ENCODE assay signal across 35 cellular contexts in genomic region chr2:46435353-46435752, GRCh38. TPM values are rescaled to one million over a fixed set of nuclear protein-coding genes. Genes with fewer than 3 reads are reported as not detected.
DNase-seq lines count a peak whose midpoint lies in the region; ATAC-seq, FAIRE-seq and TF ChIP-seq lines count a peak whose summit lies in the region.
"Had no signal": no experiment of that assay in that cellular context is flagged by ENCODE, and none has a peak within 500 bp of the region (broad histone marks: within the 10 kb centered on the region; RNA-seq: fewer than 3 reads in every experiment).

No MANE protein-coding gene starts in this region.

- dilution Hi-C loops in keratinocyte (cut with MboI; ENCODE audit: extremely low pct_ligation_motif_present, low sequenced_read_pairs): no loop called here

- no peaks in the 10 kb centered on the region for H3K9me3 Mint-ChIP-seq in stimulated activated naive CD8-positive, alpha-beta T cell treated with anti-CD3 and anti-CD28 coated beads, Interleukin-15, Interleukin-2, amounts not matched to agents 100 ng/mL and 50 ng/mL, for 24 hours
- no peaks in the 10 kb centered on the region for H3K9me3 Mint-ChIP-seq in stimulated activated naive CD8-positive, alpha-beta T cell treated with anti-CD3 and anti-CD28 coated beads, Interleukin-15, amount 100 ng/mL, for 72 hours
- H3K9me3 Mint-ChIP-seq in astrocyte (ENCODE audit: unreplicated experiment): no peaks in the 10 kb centered on the region
- H3K9me3 Mint-ChIP-seq: activated CD8-positive, alpha-beta T cell treated with anti-CD3 and anti-CD28 coated beads for 36 hours; CD4-positive, alpha-beta memory T cell had no signal

- no peaks in the 10 kb centered on the region for H3K36me3 Mint-ChIP-seq in stimulated activated naive CD8-positive, alpha-beta T cell treated with anti-CD3 and anti-CD28 coated beads, Interleukin-15, Interleukin-2, amounts not matched to agents 100 ng/mL and 50 ng/mL, for 24 hours (ENCODE audit: low read depth)
- no peaks in the 10 kb centered on the region for H3K36me3 Mint-ChIP-seq in astrocyte (ENCODE audit: low read depth, unreplicated experiment)
- H3K36me3 Mint-ChIP-seq: CD4-positive, alpha-beta memory T cell; naive B cell had no signal

- FAIRE-seq in astrocyte (lab: Jason Lieb, UNC) (no peak), keratinocyte (lab: Jason Lieb, UNC) (no peak)
- FAIRE-seq: A204.1 had no signal

- no peak overlapping the region for H3K9ac ChIP-seq in astrocyte (ENCODE audit: low read length)
- no peak overlapping the region for H3K9ac ChIP-seq in keratinocyte (ENCODE audit: control insufficient read depth, extremely low read depth, insufficient read depth, low read length)

- no peak overlapping the region for H3K4me3 ChIP-seq in astrocyte (ENCODE audit: insufficient read depth, low read depth, low read length)
- H3K4me3 ChIP-seq in keratinocyte (ENCODE audit: control insufficient read depth in 2 of 3, extremely low read depth in 1 of 3, insufficient read depth in 2 of 3, low read depth in 1 of 3, low read length in 3 of 3): no peak overlapping the region
- H3K4me3 ChIP-seq: ascending aorta, gastroesophageal sphincter, skin epidermis, stomach, thyroid gland had no signal

- H3K4me1 Mint-ChIP-seq in stimulated activated naive CD8-positive, alpha-beta T cell treated with anti-CD3 and anti-CD28 coated beads, Interleukin-15, Interleukin-2, amounts not matched to agents 100 ng/mL and 50 ng/mL, for 24 hours (ENCODE audit: low read depth): peaks cover 62% of the 10 kb centered on the region
- peaks cover 43% of the 10 kb centered on the region for H3K4me1 Mint-ChIP-seq in stimulated activated naive CD8-positive, alpha-beta T cell treated with anti-CD3 and anti-CD28 coated beads, Interleukin-15, amount 100 ng/mL, for 72 hours
- H3K4me1 Mint-ChIP-seq in astrocyte (ENCODE audit: low read depth, unreplicated experiment): peaks cover 39% of the 10 kb centered on the region

- peak overlapping the region; percentile 16 for H3K27ac ChIP-seq in astrocyte (ENCODE audit: low read depth, low read length)
- H3K27ac ChIP-seq in keratinocyte (ENCODE audit: control insufficient read depth, insufficient read depth, low read length): no peak overlapping the region
- H3K27ac ChIP-seq: ascending aorta, gastroesophageal sphincter, stomach, thyroid gland had no signal

- H3K9me3 ChIP-seq in astrocyte (ENCODE audit: insufficient read depth, low read depth, low read length): no peaks in the 10 kb centered on the region
- no peaks in the 10 kb centered on the region for H3K9me3 ChIP-seq in keratinocyte (ENCODE audit: control insufficient read depth, low read depth, low read length)
- H3K9me3 ChIP-seq: ascending aorta, gastroesophageal sphincter, stomach, thyroid gland had no signal

- peak overlapping the region; percentile 43 for H3K4me2 ChIP-seq in astrocyte (ENCODE audit: low read length)
- peak overlapping the region; percentile 50 for H3K4me2 ChIP-seq in keratinocyte (ENCODE audit: control insufficient read depth, extremely low read depth, insufficient read depth, low read depth, low read length)

- no peaks in the 10 kb centered on the region for H3K27me3 Mint-ChIP-seq in stimulated activated naive CD8-positive, alpha-beta T cell treated with anti-CD3 and anti-CD28 coated beads, Interleukin-15, Interleukin-2, amounts not matched to agents 100 ng/mL and 50 ng/mL, for 24 hours
- H3K27me3 Mint-ChIP-seq in stimulated activated naive CD8-positive, alpha-beta T cell treated with anti-CD3 and anti-CD28 coated beads, Interleukin-15, amount 100 ng/mL, for 72 hours: no peaks in the 10 kb centered on the region
- H3K27me3 Mint-ChIP-seq in astrocyte (ENCODE audit: low read depth, unreplicated experiment): peaks cover 4% of the 10 kb centered on the region
- H3K27me3 Mint-ChIP-seq: activated CD8-positive, alpha-beta T cell treated with anti-CD3 and anti-CD28 coated beads for 36 hours; CD4-positive, alpha-beta memory T cell had no signal

- peak overlapping the region; percentile 4 for H3K27ac Mint-ChIP-seq in stimulated activated naive CD8-positive, alpha-beta T cell treated with anti-CD3 and anti-CD28 coated beads, Interleukin-15, Interleukin-2, amounts not matched to agents 100 ng/mL and 50 ng/mL, for 24 hours
- H3K27ac Mint-ChIP-seq in stimulated activated naive CD8-positive, alpha-beta T cell treated with anti-CD3 and anti-CD28 coated beads, Interleukin-15, amount 100 ng/mL, for 72 hours: no peak overlapping the region
- peak overlapping the region; percentile 84 for H3K27ac Mint-ChIP-seq in astrocyte (ENCODE audit: unreplicated experiment)
- H3K27ac Mint-ChIP-seq: activated CD8-positive, alpha-beta T cell treated with anti-CD3 and anti-CD28 coated beads for 36 hours; activated naive CD8-positive, alpha-beta T cell treated with anti-CD3 and anti-CD28 coated beads, Interleukin-2, amount 10 ng/mL, durations not matched to agents 7 days and 5 days; CD4-positive, alpha-beta memory T cell had no signal

- H3K36me3 ChIP-seq in astrocyte (ENCODE audit: insufficient read depth, low read length) (no peaks in the 10 kb centered on the region), keratinocyte (ENCODE audit: control insufficient read depth in 2 of 2, extremely low read depth in 1 of 2, insufficient read depth in 2 of 2, low read length in 2 of 2) (no peaks in the 10 kb centered on the region)
- H3K36me3 ChIP-seq: ascending aorta, gastroesophageal sphincter, stomach, thyroid gland had no signal

- no peak for DNase-seq in stimulated activated naive CD8-positive, alpha-beta T cell treated with anti-CD3 and anti-CD28 coated beads, Interleukin-15, amount 100 ng/mL, for 72 hours
- DNase-seq in astrocyte (ENCODE audit: low read depth) (no peak), keratinocyte (ENCODE audit: low read depth, low spot score) (no peak), cerebellar nuclear complex (lab: John Stamatoyannopoulos, UW) (no peak), SK-N-DZ (ENCODE audit: low spot score) (no peak)
- DNase-seq: activated CD4-positive, CD25-positive, alpha-beta regulatory T cell treated with anti-CD3 and anti-CD28 coated beads, Interleukin-2, amount 50 U/mL, for 72 hours; activated CD8-positive, alpha-beta T cell treated with anti-CD3 and anti-CD28 coated beads for 36 hours; activated effector memory CD4-positive, alpha-beta T cell treated with Interleukin-2 at 50 U/mL for 16 hours; activated naive CD8-positive, alpha-beta T cell treated with anti-CD3 and anti-CD28 coated beads, Interleukin-2, amount 10 ng/mL, durations not matched to agents 7 days and 5 days; AML-193; CD4-positive, alpha-beta memory T cell; central memory CD4-positive, alpha-beta T cell; DMS153; H7; hippocampal formation; Karpas-422; naive B cell; NCI-H1092 treated with DMSO at 0.1 percent for 48 hours; NCI-H2029; NCI-H2227 treated with DMSO at 0.1 percent for 48 hours; nucleus accumbens; stomach; T-helper 1 cell; thyroid gland had no signal

- no peaks in the 10 kb centered on the region for H3K9me1 ChIP-seq in keratinocyte (ENCODE audit: control insufficient read depth, extremely low read depth, insufficient read depth, low read length)

- H3K79me2 ChIP-seq in astrocyte (ENCODE audit: insufficient read depth, low read length) (no peaks in the 10 kb centered on the region), keratinocyte (ENCODE audit: control insufficient read depth, insufficient read depth, low read length) (no peaks in the 10 kb centered on the region)

- H4K20me1 ChIP-seq in astrocyte (ENCODE audit: insufficient read depth, low read length) (no peaks in the 10 kb centered on the region), keratinocyte (ENCODE audit: control insufficient read depth, extremely low read depth, insufficient read depth, low read length) (no peaks in the 10 kb centered on the region)

- ATAC-seq in stimulated activated naive CD8-positive, alpha-beta T cell treated with anti-CD3 and anti-CD28 coated beads, Interleukin-15, amount 100 ng/mL, for 72 hours: no peak
- ATAC-seq in HG03045 (IDR thresholded peaks at IDR 0.05; ENCODE audit: unreplicated experiment) (no peak), GM21737 (IDR thresholded peaks at IDR 0.05; ENCODE audit: unreplicated experiment) (no peak)
- ATAC-seq: activated CD8-positive, alpha-beta T cell treated with anti-CD3 and anti-CD28 coated beads for 36 hours; gastroesophageal sphincter; left lobe of liver had no signal

- no peak for TF ChIP-seq CTCF in astrocyte (IDR thresholded peaks at IDR 0.05; ENCODE audit: insufficient read depth, low read depth, low read length)
- no peak for TF ChIP-seq CTCF in keratinocyte (optimal IDR thresholded peaks at IDR 0.05 in 1 of 3, IDR thresholded peaks at IDR 0.05 in 1 of 3, conservative IDR thresholded peaks at IDR 0.05 in 1 of 3; ENCODE audit: extremely low read depth in 1 of 3, insufficient read depth in 2 of 3, low read length in 3 of 3)

- H2AFZ ChIP-seq in astrocyte (ENCODE audit: low read depth, low read length) (no peak overlapping the region), keratinocyte (ENCODE audit: control insufficient read depth, low read length) (peak overlapping the region; percentile 6)

- no peak overlapping the region for H3K4me3 Mint-ChIP-seq in stimulated activated naive CD8-positive, alpha-beta T cell treated with anti-CD3 and anti-CD28 coated beads, Interleukin-15, Interleukin-2, amounts not matched to agents 100 ng/mL and 50 ng/mL, for 24 hours
- H3K4me3 Mint-ChIP-seq in stimulated activated naive CD8-positive, alpha-beta T cell treated with anti-CD3 and anti-CD28 coated beads, Interleukin-15, amount 100 ng/mL, for 72 hours: no peak overlapping the region
- no peak overlapping the region for H3K4me3 Mint-ChIP-seq in astrocyte (ENCODE audit: unreplicated experiment)
- H3K4me3 Mint-ChIP-seq: activated CD8-positive, alpha-beta T cell treated with anti-CD3 and anti-CD28 coated beads for 36 hours; activated naive CD8-positive, alpha-beta T cell treated with anti-CD3 and anti-CD28 coated beads, Interleukin-2, amount 10 ng/mL, durations not matched to agents 7 days and 5 days; naive B cell had no signal

- H3K27me3 ChIP-seq in astrocyte (ENCODE audit: insufficient read depth, low read length): no peaks in the 10 kb centered on the region
- no peaks in the 10 kb centered on the region for H3K27me3 ChIP-seq in keratinocyte (ENCODE audit: control insufficient read depth, extremely low read depth, insufficient read depth, low read length)
- H3K27me3 ChIP-seq: ascending aorta, gastroesophageal sphincter, stomach, thyroid gland had no signal

- peaks cover 13% of the 10 kb centered on the region for H3K4me1 ChIP-seq in astrocyte (ENCODE audit: insufficient read depth, low read length)
- H3K4me1 ChIP-seq in keratinocyte (ENCODE audit: control insufficient read depth, extremely low read depth, insufficient read depth, low read length): peaks cover 14% of the 10 kb centered on the region
- H3K4me1 ChIP-seq: ascending aorta, gastroesophageal sphincter, stomach had no signal

RNA-seq across cellular contexts. Expression of gene TMEM247, which starts 44.0 kb away (rescaled TPM):
- total RNA-seq in astrocyte: not detected in 2 replicates
- not detected in 3 replicates for polyA plus RNA-seq in keratinocyte
- polyA plus RNA-seq in keratinocyte (2011; ENCODE audit: low read depth): not detected
- polyA plus RNA-seq in keratinocyte (2011; cell fraction: cytosol; rRNA removed): not detected in 2 replicates
- not detected in 2 replicates for polyA plus RNA-seq in keratinocyte (2011; cell fraction: nucleus; rRNA removed)
- not detected in 2 replicates for polyA plus RNA-seq in keratinocyte (2012; ENCODE audit: low replicate concordance)
- not detected in 3 replicates for polyA minus RNA-seq in keratinocyte
- polyA minus RNA-seq in keratinocyte (2011; cell fraction: cytosol; rRNA and poly(A)+ RNA removed): not detected
- not detected in 2 replicates for polyA minus RNA-seq in keratinocyte (2011; cell fraction: nucleus; rRNA and poly(A)+ RNA removed)
- not detected in 2 replicates for polyA plus RNA-seq in SK-N-DZ (2014; cell fraction: cytosol; rRNA removed)
- polyA plus RNA-seq in SK-N-DZ (2014; cell fraction: nucleus; rRNA removed): not detected in 2 replicates
- total RNA-seq: activated CD8-positive, alpha-beta T cell treated with anti-CD3 and anti-CD28 coated beads for 36 hours; activated naive CD8-positive, alpha-beta T cell treated with anti-CD3 and anti-CD28 coated beads, Interleukin-2, amount 10 ng/mL, durations not matched to agents 7 days and 5 days; ascending aorta; CD4-positive, alpha-beta memory T cell; dermis microvascular lymphatic vessel endothelial cell; gastroesophageal sphincter; H7; left lobe of liver; mesenteric fat pad; SK-MEL-5; stomach; thyroid gland had no signal
- polyA plus RNA-seq: CD4-positive, alpha-beta memory T cell; stomach had no signal

Comparison
In these comparisons a context has a peak if more than half of its experiments do, and no peak if none do; other contexts are left out.
1. H3K27ac Mint-ChIP-seq: peak in stimulated activated naive CD8-positive, alpha-beta T cell treated with anti-CD3 and anti-CD28 coated beads, Interleukin-15, Interleukin-2, amounts not matched to agents 100 ng/mL and 50 ng/mL, for 24 hours (single experiment) and astrocyte (single experiment); none in stimulated activated naive CD8-positive, alpha-beta T cell treated with anti-CD3 and anti-CD28 coated beads, Interleukin-15, amount 100 ng/mL, for 72 hours (0 of 2).